Comparison of ENCODE assay signal across 9 cellular contexts in the genomic region with DNA sequence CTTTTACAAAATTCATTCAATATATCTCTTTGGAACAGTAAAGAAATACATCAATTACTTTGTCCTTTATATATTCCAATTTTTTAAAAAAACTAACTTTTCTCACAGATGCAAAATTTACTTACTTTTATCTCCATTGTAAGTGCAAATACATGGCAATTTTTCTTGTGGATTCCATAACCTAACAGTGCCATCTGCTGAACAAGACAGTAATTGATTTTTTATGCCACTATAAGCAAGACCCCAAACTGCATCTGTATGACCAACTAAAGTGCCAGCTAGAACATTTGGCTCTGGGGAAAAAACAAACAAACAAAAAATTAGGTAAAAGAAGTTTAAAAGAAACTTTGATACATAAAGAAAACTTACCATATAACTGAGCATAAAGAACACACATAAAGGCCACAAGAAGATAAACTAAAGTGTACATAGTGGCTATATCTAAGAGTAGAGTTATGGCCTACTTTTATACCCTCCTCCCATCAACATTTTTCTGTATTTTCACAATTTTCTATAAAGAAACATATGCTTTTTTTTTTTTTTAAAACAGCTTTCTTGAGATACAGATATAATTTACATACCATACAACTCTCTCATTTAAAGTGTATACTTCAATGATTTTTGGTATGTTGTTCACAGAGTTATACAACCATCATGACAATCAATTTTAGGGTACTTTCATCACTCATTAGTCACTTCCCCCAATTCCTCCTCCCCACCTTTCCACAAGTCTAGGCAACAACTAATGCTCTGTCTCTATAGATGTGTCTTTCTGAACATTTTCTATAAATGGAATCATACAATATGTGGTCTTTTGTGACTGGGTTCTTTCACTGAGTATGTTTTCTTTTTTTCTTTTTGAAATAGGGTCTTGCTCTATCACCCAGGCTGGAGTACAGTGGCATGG. TPM values are rescaled to one million over a fixed set of nuclear protein-coding genes. Genes with fewer than 3 reads are reported as not detected.
DNase-seq lines count a peak whose midpoint lies in the region; ATAC-seq and TF ChIP-seq lines count a peak whose summit lies in the region.
"Had no signal": no experiment of that assay in that cellular context is flagged by ENCODE, and none has a peak within 500 bp of the region (broad histone marks: within the 10 kb centered on the region; RNA-seq: fewer than 3 reads in every experiment).

No MANE protein-coding gene starts in this region.

- H3K9me3 ChIP-seq in body of pancreas (no peaks in the 10 kb centered on the region), neural cell (ENCODE audit: low read length) (no peaks in the 10 kb centered on the region)

- no peaks in the 10 kb centered on the region for H4K20me1 ChIP-seq in neural cell (ENCODE audit: insufficient read depth)

- H2AFZ ChIP-seq in neural cell (ENCODE audit: low read depth, low read length), result no peak overlapping the region

- no peak overlapping the region for H3K4me2 ChIP-seq in neural cell (ENCODE audit: low read length)

- TF ChIP-seq CTCF in GM06990 (IDR thresholded peaks at IDR 0.05; ENCODE audit: insufficient read depth, low read length, poor library complexity, severe bottlenecking) (peak; percentile 40), LNCAP (IDR thresholded peaks at IDR 0.05) (peak; percentile 63), body of pancreas (IDR thresholded peaks at IDR 0.05) (peak in 6 of 7 experiments; percentile 6 to 42 (median 36)), neural cell (IDR thresholded peaks at IDR 0.05; ENCODE audit: poor library complexity, severe bottlenecking) (peak; percentile 66)

- intact Hi-C loops in body of pancreas (cut with DNase I), result no loop called here

- TF ChIP-seq RAD21 in neural cell (conservative IDR thresholded peaks at IDR 0.05), result peak; percentile 70

- H3K79me2 ChIP-seq in neural cell (replicated peaks; ENCODE audit: insufficient read depth, low read length), result no peaks in the 10 kb centered on the region

- no peaks in the 10 kb centered on the region for H3K27me3 Mint-ChIP-seq in activated naive CD4-positive, alpha-beta T cell treated with anti-CD3 and anti-CD28 coated beads, Interleukin-2, amount 10 ng/mL, durations not matched to agents 7 days and 5 days
- H3K27me3 Mint-ChIP-seq: stimulated activated naive CD8-positive, alpha-beta T cell treated with anti-CD3 and anti-CD28 coated beads, Interleukin-15, Interleukin-2, amounts not matched to agents 100 ng/mL and 50 ng/mL, for 24 hours had no signal

- H3K9me3 Mint-ChIP-seq in activated naive CD4-positive, alpha-beta T cell treated with anti-CD3 and anti-CD28 coated beads, Interleukin-2, amount 10 ng/mL, durations not matched to agents 7 days and 5 days, result no peaks in the 10 kb centered on the region
- H3K9me3 Mint-ChIP-seq: stimulated activated naive CD8-positive, alpha-beta T cell treated with anti-CD3 and anti-CD28 coated beads, Interleukin-15, Interleukin-2, amounts not matched to agents 100 ng/mL and 50 ng/mL, for 24 hours had no signal

- H3K27me3 ChIP-seq in GM06990 (replicated peaks; ENCODE audit: control insufficient read depth, insufficient read depth, low read length), result no peaks in the 10 kb centered on the region
- no peaks in the 10 kb centered on the region for H3K27me3 ChIP-seq in body of pancreas
- no peaks in the 10 kb centered on the region for H3K27me3 ChIP-seq in neural cell (ENCODE audit: insufficient read depth, low read depth, low read length)

- H3K36me3 Mint-ChIP-seq in activated naive CD4-positive, alpha-beta T cell treated with anti-CD3 and anti-CD28 coated beads, Interleukin-2, amount 10 ng/mL, durations not matched to agents 7 days and 5 days, result peaks cover 34% of the 10 kb centered on the region

- ATAC-seq in body of pancreas (no peak), HG03196 (IDR thresholded peaks at IDR 0.05; ENCODE audit: unreplicated experiment) (no peak), HG02763 (IDR thresholded peaks at IDR 0.05; ENCODE audit: unreplicated experiment) (no peak)

- no peak overlapping the region for H3K4me3 Mint-ChIP-seq in activated naive CD4-positive, alpha-beta T cell treated with anti-CD3 and anti-CD28 coated beads, Interleukin-2, amount 10 ng/mL, durations not matched to agents 7 days and 5 days
- H3K4me3 Mint-ChIP-seq: stimulated activated naive CD8-positive, alpha-beta T cell treated with anti-CD3 and anti-CD28 coated beads, Interleukin-15, Interleukin-2, amounts not matched to agents 100 ng/mL and 50 ng/mL, for 24 hours had no signal

- H3K9ac ChIP-seq in neural cell (ENCODE audit: low read length), result no peak overlapping the region

- DNase-seq in GM06990 (ENCODE audit: extremely low read depth, insufficient read length), result peak; percentile 15
- no peak for DNase-seq in body of pancreas
- no peak for DNase-seq in T1000 (lab: John Stamatoyannopoulos, UW)
- no peak for DNase-seq in activated naive CD4-positive, alpha-beta T cell treated with anti-CD3 and anti-CD28 coated beads, Interleukin-2, amount 10 ng/mL, durations not matched to agents 7 days and 5 days

- CTCF ChIA-PET in activated naive CD4-positive, alpha-beta T cell treated with anti-CD3 and anti-CD28 coated beads, Interleukin-2, amount 10 ng/mL, durations not matched to agents 7 days and 5 days (lab: Charles Lee), result interaction anchor here (0.7 kb wide), 1 partner anchor 284 kb away, joined by 3 read pairs; no protein-coding TSS in a partner anchor

- no peak overlapping the region for H3K27ac ChIP-seq in body of pancreas
- H3K27ac ChIP-seq in neural cell (ENCODE audit: low read length), result no peak overlapping the region

- H3K36me3 ChIP-seq in GM06990 (ENCODE audit: control insufficient read depth, insufficient read depth, low read length) (peaks cover 7% of the 10 kb centered on the region), body of pancreas (replicated peaks in 1 of 2; ENCODE audit: insufficient read depth in 1 of 2, low read depth in 2 of 2) (peaks cover 0 to 8% of the 10 kb centered on the region in 2 donors), neural cell (ENCODE audit: insufficient read depth, low read length) (peaks cover 8% of the 10 kb centered on the region)

- no peaks in the 10 kb centered on the region for H3K9me2 ChIP-seq in neural cell (ENCODE audit: insufficient read depth, low read length)

- H3K4me1 ChIP-seq in body of pancreas, result no peaks in the 10 kb centered on the region

- TF ChIP-seq POLR2A in body of pancreas (IDR thresholded peaks at IDR 0.05), result no peak

- TF ChIP-seq EP300 in neural cell (conservative IDR thresholded peaks at IDR 0.05; ENCODE audit: poor library complexity, severe bottlenecking), result no peak

- H3K27ac Mint-ChIP-seq in activated naive CD4-positive, alpha-beta T cell treated with anti-CD3 and anti-CD28 coated beads, Interleukin-2, amount 10 ng/mL, durations not matched to agents 7 days and 5 days, result no peak overlapping the region
- H3K27ac Mint-ChIP-seq: stimulated activated naive CD8-positive, alpha-beta T cell treated with anti-CD3 and anti-CD28 coated beads, Interleukin-15, Interleukin-2, amounts not matched to agents 100 ng/mL and 50 ng/mL, for 24 hours had no signal

- no peaks in the 10 kb centered on the region for H3F3A ChIP-seq in neural cell (ENCODE audit: insufficient read depth, low read length, poor library complexity, severe bottlenecking)

- H3K4me3 ChIP-seq in GM06990 (replicated peaks; ENCODE audit: low read depth, low read length) (no peak overlapping the region), body of pancreas (no peak overlapping the region), neural cell (ENCODE audit: low read length) (no peak overlapping the region)

- no peaks in the 10 kb centered on the region for H3K4me1 Mint-ChIP-seq in activated naive CD4-positive, alpha-beta T cell treated with anti-CD3 and anti-CD28 coated beads, Interleukin-2, amount 10 ng/mL, durations not matched to agents 7 days and 5 days

TF ChIP-seq in neural cell, 6 proteins besides CTCF, POLR2A, EP300 and RAD21:
- no peak for TF ChIP-seq EZH2 (IDR thresholded peaks at IDR 0.05; ENCODE audit: borderline replicate concordance, insufficient read depth, low read length, poor library complexity, severe bottlenecking)
- TF ChIP-seq, protein P1, sequence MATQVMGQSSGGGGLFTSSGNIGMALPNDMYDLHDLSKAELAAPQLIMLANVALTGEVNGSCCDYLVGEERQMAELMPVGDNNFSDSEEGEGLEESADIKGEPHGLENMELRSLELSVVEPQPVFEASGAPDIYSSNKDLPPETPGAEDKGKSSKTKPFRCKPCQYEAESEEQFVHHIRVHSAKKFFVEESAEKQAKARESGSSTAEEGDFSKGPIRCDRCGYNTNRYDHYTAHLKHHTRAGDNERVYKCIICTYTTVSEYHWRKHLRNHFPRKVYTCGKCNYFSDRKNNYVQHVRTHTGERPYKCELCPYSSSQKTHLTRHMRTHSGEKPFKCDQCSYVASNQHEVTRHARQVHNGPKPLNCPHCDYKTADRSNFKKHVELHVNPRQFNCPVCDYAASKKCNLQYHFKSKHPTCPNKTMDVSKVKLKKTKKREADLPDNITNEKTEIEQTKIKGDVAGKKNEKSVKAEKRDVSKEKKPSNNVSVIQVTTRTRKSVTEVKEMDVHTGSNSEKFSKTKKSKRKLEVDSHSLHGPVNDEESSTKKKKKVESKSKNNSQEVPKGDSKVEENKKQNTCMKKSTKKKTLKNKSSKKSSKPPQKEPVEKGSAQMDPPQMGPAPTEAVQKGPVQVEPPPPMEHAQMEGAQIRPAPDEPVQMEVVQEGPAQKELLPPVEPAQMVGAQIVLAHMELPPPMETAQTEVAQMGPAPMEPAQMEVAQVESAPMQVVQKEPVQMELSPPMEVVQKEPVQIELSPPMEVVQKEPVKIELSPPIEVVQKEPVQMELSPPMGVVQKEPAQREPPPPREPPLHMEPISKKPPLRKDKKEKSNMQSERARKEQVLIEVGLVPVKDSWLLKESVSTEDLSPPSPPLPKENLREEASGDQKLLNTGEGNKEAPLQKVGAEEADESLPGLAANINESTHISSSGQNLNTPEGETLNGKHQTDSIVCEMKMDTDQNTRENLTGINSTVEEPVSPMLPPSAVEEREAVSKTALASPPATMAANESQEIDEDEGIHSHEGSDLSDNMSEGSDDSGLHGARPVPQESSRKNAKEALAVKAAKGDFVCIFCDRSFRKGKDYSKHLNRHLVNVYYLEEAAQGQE (IDR thresholded peaks at IDR 0.05; ENCODE audit: borderline replicate concordance), result no peak
- TF ChIP-seq SMC3 (conservative IDR thresholded peaks at IDR 0.05; ENCODE audit: poor library complexity), result peak; percentile 64
- no peak for TF ChIP-seq TAF1 (IDR thresholded peaks at IDR 0.05; ENCODE audit: low read depth)
- no peak for TF ChIP-seq MXI1 (conservative IDR thresholded peaks at IDR 0.05; ENCODE audit: poor library complexity, severe bottlenecking)
- no peak for TF ChIP-seq POLR2AphosphoS5 (IDR thresholded peaks at IDR 0.05)

RNA-seq across cellular contexts. Expression of gene COCH, which starts 32.6 kb away (rescaled TPM):
- total RNA-seq in body of pancreas, result 1 to 10 TPM; 4.0 to 9.6 TPM
- polyA plus RNA-seq in neural cell, result 39.9 and 45.0 TPM in 2 replicates
- polyA minus RNA-seq in neural cell, result 35.0 and 35.3 TPM in 2 replicates
